18 cellular contexts compared by ENCODE assay signal in the genomic region with DNA sequence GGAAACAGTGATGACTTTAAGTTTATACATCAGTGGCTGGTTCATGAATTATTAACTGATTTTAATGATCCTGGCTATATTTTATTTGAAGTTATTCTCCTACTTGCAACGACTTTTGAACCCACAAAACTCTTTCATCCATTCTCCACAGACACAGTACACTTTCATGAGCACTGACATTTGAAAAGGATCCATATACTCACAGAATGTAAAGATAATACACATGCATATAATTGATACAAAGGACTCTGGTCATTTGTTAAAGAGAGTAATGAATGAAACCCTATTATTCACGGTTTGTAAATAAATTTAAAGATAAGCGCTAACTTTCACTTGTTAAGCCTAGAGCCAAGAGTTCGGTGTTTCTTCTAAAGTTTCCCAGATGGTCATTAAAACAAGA. TPM values are rescaled to one million over a fixed set of nuclear protein-coding genes. Genes with fewer than 3 reads are reported as not detected.
"Had no signal": no experiment of that assay in that cellular context is flagged by ENCODE, and none has a peak within 500 bp of the region (broad histone marks: within the 10 kb centered on the region; RNA-seq: fewer than 3 reads in every experiment).

No MANE protein-coding gene starts in this region.

- DNase-seq: activated CD4-positive, alpha-beta T cell treated with anti-CD3 and anti-CD28 coated beads, Interleukin-2, amount 10 ng/mL, durations not matched to agents 7 days and 5 days; activated CD4-positive, CD25-positive, alpha-beta regulatory T cell; activated effector memory CD4-positive, alpha-beta T cell treated with Interleukin-2 at 50 U/mL for 16 hours; activated T-cell treated with anti-CD3 and anti-CD28 coated beads, Interleukin-2, amount 50 U/mL, for 1 hour; amniotic stem cell; body of pancreas; endodermal cell; left colon; nephron progenitor cell; pancreas; substantia nigra; T-helper 17 cell; transverse colon had no signal

- H3K36me3 Mint-ChIP-seq: activated naive CD4-positive, alpha-beta T cell treated with anti-CD3 and anti-CD28 coated beads, Interleukin-2, amount 50 U/mL, for 24 hours; stimulated activated memory B cell treated with anti-CD40 and anti-IgM and Interleukin-4, amounts not matched to agents 10 μg/mL and 1 μg/mL and 100 μg/mL, for 72 hours had no signal

- H3K27ac Mint-ChIP-seq: activated CD4-positive, alpha-beta T cell treated with anti-CD3 and anti-CD28 coated beads, Interleukin-2, amount 10 ng/mL, durations not matched to agents 7 days and 5 days; activated naive CD4-positive, alpha-beta T cell treated with anti-CD3 and anti-CD28 coated beads, Interleukin-2, amount 50 U/mL, for 24 hours; endodermal cell; memory B cell; nephron progenitor cell; stimulated activated memory B cell treated with anti-CD40 and anti-IgM and Interleukin-4, amounts not matched to agents 10 μg/mL and 1 μg/mL and 100 μg/mL, for 72 hours; T-helper 17 cell had no signal

- H3K9me3 Mint-ChIP-seq: activated CD4-positive, alpha-beta T cell treated with anti-CD3 and anti-CD28 coated beads, Interleukin-2, amount 10 ng/mL, durations not matched to agents 7 days and 5 days; endodermal cell; nephron progenitor cell; stimulated activated memory B cell treated with anti-CD40 and anti-IgM and Interleukin-4, amounts not matched to agents 10 μg/mL and 1 μg/mL and 100 μg/mL, for 72 hours had no signal

- H3K4me3 ChIP-seq: body of pancreas, right atrium auricular region had no signal

- ATAC-seq: body of pancreas; left colon; pancreas; stimulated activated memory B cell treated with anti-CD40 and anti-IgM and Interleukin-4, amounts not matched to agents 10 μg/mL and 1 μg/mL and 100 μg/mL, for 72 hours; T-helper 17 cell had no signal

- H3K4me3 Mint-ChIP-seq: activated CD4-positive, alpha-beta T cell treated with anti-CD3 and anti-CD28 coated beads, Interleukin-2, amount 10 ng/mL, durations not matched to agents 7 days and 5 days; activated naive CD4-positive, alpha-beta T cell treated with anti-CD3 and anti-CD28 coated beads, Interleukin-2, amount 50 U/mL, for 24 hours; central memory CD8-positive, alpha-beta T cell; endodermal cell; memory B cell; nephron progenitor cell; stimulated activated memory B cell treated with anti-CD40 and anti-IgM and Interleukin-4, amounts not matched to agents 10 μg/mL and 1 μg/mL and 100 μg/mL, for 72 hours; T-helper 17 cell had no signal

- H3K4me1 Mint-ChIP-seq: central memory CD8-positive, alpha-beta T cell; T-helper 17 cell had no signal

RNA-seq across cellular contexts. Expression of a gene that starts 3.3 kb away (rescaled TPM):
- total RNA-seq: activated CD4-positive, alpha-beta T cell treated with anti-CD3 and anti-CD28 coated beads, Interleukin-2, amount 10 ng/mL, durations not matched to agents 7 days and 5 days; right atrium auricular region; T-helper 17 cell had no signal
